8 cellular contexts compared by ENCODE assay signal in the genomic region with DNA sequence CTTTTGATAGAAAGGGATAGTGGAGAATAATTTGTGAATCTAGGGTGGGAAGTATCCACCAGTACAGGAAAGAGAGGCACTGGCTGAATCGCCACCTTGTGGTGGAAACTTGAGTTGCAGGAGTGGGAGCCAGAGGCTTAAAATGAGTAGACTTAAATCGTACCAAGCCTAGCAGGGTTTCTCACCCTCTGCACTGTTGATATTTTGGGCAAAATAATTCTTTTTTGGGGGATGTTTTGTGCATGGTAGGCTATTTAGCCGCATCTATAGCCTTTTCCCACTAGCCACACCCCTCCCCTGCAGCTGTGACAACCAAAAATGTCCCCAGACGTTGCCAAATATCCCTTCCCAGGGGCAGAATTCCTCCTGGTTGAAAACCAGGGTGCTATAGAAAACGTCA.
A peak's percentile ranks its signal among the peaks of the same experiment; 100 is the strongest.
DNase-seq lines count a peak whose midpoint lies in the region; ATAC-seq and TF ChIP-seq lines count a peak whose summit lies in the region.

No MANE protein-coding gene starts in this region.

- no peaks in the 10 kb centered on the region for H3K9me3 ChIP-seq in T-helper 17 cell (ENCODE audit: control insufficient read depth, low read length, poor library complexity, severe bottlenecking)

- peaks cover 3% of the 10 kb centered on the region for H3K36me3 Mint-ChIP-seq in T-helper 17 cell (ENCODE audit: low read depth)

- intact Hi-C loops in left ventricle myocardium superior (cut with micrococcal nuclease), result no loop called here

- peak; percentile 97 for TF ChIP-seq CTCF in retinal pigment epithelial cell (conservative IDR thresholded peaks at IDR 0.05; ENCODE audit: low read depth, low read length)

- DNase-seq in ACHN (peak; percentile 72), NCI-H1092 (lab: John Stamatoyannopoulos, UW) (peak; percentile 66), T-helper 17 cell (peak; percentile 57 to 79 (median 59)), amniotic stem cell (lab: John Stamatoyannopoulos, UW) (peak; percentile 45), left ventricle myocardium superior (peak; percentile 76), retinal pigment epithelial cell (ENCODE audit: low read depth) (peak; percentile 26)

- no peak overlapping the region for H3K4me3 ChIP-seq in retinal pigment epithelial cell (ENCODE audit: low read length)

- no peak overlapping the region for H3K4me3 Mint-ChIP-seq in T-helper 17 cell

- H3K27ac Mint-ChIP-seq in T-helper 17 cell, result no peak overlapping the region

- in situ Hi-C loops in ACHN (cut with HindIII; ENCODE audit: low pct_ligation_motif_present, low pct_unique_long_range_greater_than_20kb, low sequenced_read_pairs), result no loop called here

- H3K27me3 Mint-ChIP-seq in T-helper 17 cell, result peaks cover 69% of the 10 kb centered on the region

- peak; percentile 72 for ATAC-seq in GM18511 (IDR thresholded peaks at IDR 0.05; ENCODE audit: unreplicated experiment)
- peak; percentile 78 for ATAC-seq in T-helper 17 cell
- peak; percentile 83 for ATAC-seq in left ventricle myocardium superior
- ATAC-seq in HG03108 (IDR thresholded peaks at IDR 0.05; ENCODE audit: unreplicated experiment), result no peak

- H3K4me1 Mint-ChIP-seq in T-helper 17 cell, result peaks cover 3% of the 10 kb centered on the region

Comparison
In these comparisons a context has a peak if more than half of its experiments do, and no peak if none do; other contexts are left out.
1. DNase-seq: peak in every context shown above with its lines; median percentile 76 in left ventricle myocardium superior; 72 in ACHN; 66 in NCI-H1092; 59 in T-helper 17 cell; 45 in amniotic stem cell; 26 in retinal pigment epithelial cell.